In the genomic region with DNA sequence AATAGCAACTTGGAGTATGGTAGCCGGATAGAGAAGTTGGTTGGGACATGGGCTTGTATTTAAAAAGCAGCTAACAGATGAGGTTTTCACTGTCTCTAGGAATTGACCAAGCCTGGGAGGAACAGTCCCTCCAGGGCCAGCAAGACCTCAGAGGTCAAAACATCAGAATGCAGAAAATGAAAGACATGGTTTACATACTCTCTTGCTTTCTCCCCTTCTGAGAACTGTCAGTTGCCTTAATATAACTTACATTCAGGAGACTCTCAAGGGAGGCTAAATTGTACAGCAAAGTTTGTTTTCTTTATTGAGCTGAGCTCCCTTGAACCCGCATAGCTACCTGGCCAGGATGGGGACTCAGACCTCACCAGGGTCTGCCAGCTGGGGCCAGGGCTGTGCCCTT, we compare ENCODE assay signal across 24 cellular contexts.
"Had no signal": no experiment of that assay in that cellular context is flagged by ENCODE, and none has a peak within 500 bp of the region (broad histone marks: within the 10 kb centered on the region; RNA-seq: fewer than 3 reads in every experiment).

No MANE protein-coding gene starts in this region.

- H3K4me1 Mint-ChIP-seq: naive thymus-derived CD4-positive, alpha-beta T cell; stimulated activated effector memory CD8-positive, alpha-beta T cell treated with anti-CD3 and anti-CD28 coated beads, Interleukin-12 subunit alpha, Interleukin-12 subunit beta, amount 100 ng/mL, for 72 hours had no signal

- H2AFZ ChIP-seq: hepatocyte had no signal

- H3K27me3 ChIP-seq: foreskin keratinocyte, gastroesophageal sphincter, heart left ventricle, hepatocyte, right atrium auricular region, stomach, upper lobe of right lung, uterus had no signal

- H3K9me3 Mint-ChIP-seq: effector memory CD8-positive, alpha-beta T cell; stimulated activated effector memory CD8-positive, alpha-beta T cell treated with anti-CD3 and anti-CD28 coated beads, Interleukin-12 subunit alpha, Interleukin-12 subunit beta, amount 100 ng/mL, for 72 hours had no signal

- H3K4me3 Mint-ChIP-seq: effector memory CD8-positive, alpha-beta T cell; naive thymus-derived CD4-positive, alpha-beta T cell; nephron progenitor cell; stimulated activated effector memory CD8-positive, alpha-beta T cell treated with anti-CD3 and anti-CD28 coated beads, Interleukin-12 subunit alpha, Interleukin-12 subunit beta, amount 100 ng/mL, for 72 hours had no signal

- H3K79me2 ChIP-seq: hepatocyte had no signal

- H3K4me3 ChIP-seq: coronary artery, gastroesophageal sphincter, heart left ventricle, hepatocyte, left lung, prostate gland, right atrium auricular region, stomach, tibial artery, upper lobe of right lung, uterus had no signal

- H3K36me3 Mint-ChIP-seq: naive thymus-derived CD4-positive, alpha-beta T cell; stimulated activated effector memory CD8-positive, alpha-beta T cell treated with anti-CD3 and anti-CD28 coated beads, Interleukin-12 subunit alpha, Interleukin-12 subunit beta, amount 100 ng/mL, for 72 hours had no signal

- H3K4me1 ChIP-seq: foreskin keratinocyte, gastroesophageal sphincter, prostate gland, right atrium auricular region, stomach, tibial artery, upper lobe of right lung, uterus had no signal

- H3K27ac Mint-ChIP-seq: effector memory CD8-positive, alpha-beta T cell; naive thymus-derived CD4-positive, alpha-beta T cell; nephron progenitor cell; stimulated activated effector memory CD8-positive, alpha-beta T cell treated with anti-CD3 and anti-CD28 coated beads, Interleukin-12 subunit alpha, Interleukin-12 subunit beta, amount 100 ng/mL, for 72 hours had no signal

- H3K36me3 ChIP-seq: gastroesophageal sphincter, heart left ventricle, left lung, prostate gland, right atrium auricular region, stomach, tibial artery, upper lobe of right lung, uterus had no signal

- H3K27ac ChIP-seq: coronary artery, gastroesophageal sphincter, heart left ventricle, hepatocyte, left lung, prostate gland, right atrium auricular region, stomach, tibial artery, upper lobe of right lung had no signal

- H3K9me3 ChIP-seq: gastroesophageal sphincter, heart left ventricle, left lung, prostate gland, right atrium auricular region, stomach, tibial artery, upper lobe of right lung, uterus had no signal

- H3K4me2 ChIP-seq: hepatocyte had no signal

- DNase-seq: dermis blood vessel endothelial cell; effector memory CD8-positive, alpha-beta T cell; foreskin keratinocyte; heart left ventricle; left cardiac atrium; left lung; mesendoderm; midbrain; naive thymus-derived CD4-positive, alpha-beta T cell; nephron progenitor cell; nucleus accumbens; stimulated activated CD4-positive, alpha-beta T cell treated with anti-CD3 and anti-CD28 coated beads, Interleukin-2, amount 100 ng/mL, for 24 hours; stimulated activated CD4-positive, alpha-beta T cell treated with anti-CD3 and anti-CD28 coated beads, Interleukin-4, amount 100 ng/mL, for 24 hours; stimulated activated naive CD4-positive, alpha-beta T cell treated with Interleukin-2 at 50 U/mL for 16 hours; stomach; tibial artery; upper lobe of right lung; uterus had no signal
